In the genomic region with DNA sequence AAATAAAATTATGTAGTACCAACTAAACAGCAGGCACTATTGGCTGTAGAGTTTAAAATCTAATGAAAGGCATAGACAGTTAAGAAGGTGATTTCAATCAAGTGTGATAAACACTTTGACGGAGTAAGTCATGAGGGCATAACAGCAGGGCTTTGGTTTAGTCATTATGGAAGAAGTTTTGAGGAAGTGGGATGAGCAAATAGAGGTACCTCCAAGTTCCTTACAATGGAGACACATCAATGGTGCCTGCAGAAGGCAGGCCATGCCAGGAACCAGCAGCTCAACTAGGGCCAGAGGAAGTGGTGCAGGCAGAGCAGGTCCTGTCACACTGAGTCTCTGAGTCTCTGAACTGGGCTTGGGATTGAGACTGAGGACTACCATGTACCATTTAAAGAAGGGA, we compare ENCODE assay signal across 18 cellular contexts.
"Had no signal": no experiment of that assay in that cellular context is flagged by ENCODE, and none has a peak within 500 bp of the region (broad histone marks: within the 10 kb centered on the region; RNA-seq: fewer than 3 reads in every experiment).

No MANE protein-coding gene starts in this region.

- DNase-seq: activated CD4-positive, alpha-beta memory T cell treated with anti-CD3 and anti-CD28 coated beads, Interleukin-2, amount 10 ng/mL, durations not matched to agents 7 days and 5 days; activated CD4-positive, alpha-beta T cell treated with anti-CD3 and anti-CD28 coated beads for 48 hours; activated CD4-positive, CD25-positive, alpha-beta regulatory T cell; activated effector memory CD4-positive, alpha-beta T cell treated with Interleukin-2 at 50 U/mL for 16 hours; activated naive CD4-positive, alpha-beta T cell treated with anti-CD3 and anti-CD28 coated beads for 36 hours; activated naive CD8-positive, alpha-beta T cell treated with anti-CD3 and anti-CD28 coated beads, Interleukin-2, amount 10 ng/mL, durations not matched to agents 7 days and 5 days; activated T-cell treated with anti-CD3 and anti-CD28 coated beads, Interleukin-2, amount 50 U/mL, for 72 hours; amniotic stem cell; effector memory CD4-positive, alpha-beta T cell; foreskin keratinocyte; immature natural killer cell; lower lobe of right lung; mesendoderm; naive thymus-derived CD4-positive, alpha-beta T cell; stimulated activated CD4-positive, alpha-beta T cell treated with anti-CD3 and anti-CD28 coated beads, Interleukin-4, amount 100 ng/mL, for 1 hour; stimulated activated naive CD4-positive, alpha-beta T cell treated with Interleukin-2 at 50 U/mL for 16 hours; upper lobe of left lung had no signal

- ATAC-seq: activated T-cell treated with anti-CD3 and anti-CD28 coated beads, Interleukin-2, amount 50 U/mL, for 72 hours; foreskin keratinocyte; left lobe of liver; lower lobe of right lung; naive thymus-derived CD4-positive, alpha-beta T cell had no signal
